Comparison of ENCODE assay signal across 8 cellular contexts in the genomic region with DNA sequence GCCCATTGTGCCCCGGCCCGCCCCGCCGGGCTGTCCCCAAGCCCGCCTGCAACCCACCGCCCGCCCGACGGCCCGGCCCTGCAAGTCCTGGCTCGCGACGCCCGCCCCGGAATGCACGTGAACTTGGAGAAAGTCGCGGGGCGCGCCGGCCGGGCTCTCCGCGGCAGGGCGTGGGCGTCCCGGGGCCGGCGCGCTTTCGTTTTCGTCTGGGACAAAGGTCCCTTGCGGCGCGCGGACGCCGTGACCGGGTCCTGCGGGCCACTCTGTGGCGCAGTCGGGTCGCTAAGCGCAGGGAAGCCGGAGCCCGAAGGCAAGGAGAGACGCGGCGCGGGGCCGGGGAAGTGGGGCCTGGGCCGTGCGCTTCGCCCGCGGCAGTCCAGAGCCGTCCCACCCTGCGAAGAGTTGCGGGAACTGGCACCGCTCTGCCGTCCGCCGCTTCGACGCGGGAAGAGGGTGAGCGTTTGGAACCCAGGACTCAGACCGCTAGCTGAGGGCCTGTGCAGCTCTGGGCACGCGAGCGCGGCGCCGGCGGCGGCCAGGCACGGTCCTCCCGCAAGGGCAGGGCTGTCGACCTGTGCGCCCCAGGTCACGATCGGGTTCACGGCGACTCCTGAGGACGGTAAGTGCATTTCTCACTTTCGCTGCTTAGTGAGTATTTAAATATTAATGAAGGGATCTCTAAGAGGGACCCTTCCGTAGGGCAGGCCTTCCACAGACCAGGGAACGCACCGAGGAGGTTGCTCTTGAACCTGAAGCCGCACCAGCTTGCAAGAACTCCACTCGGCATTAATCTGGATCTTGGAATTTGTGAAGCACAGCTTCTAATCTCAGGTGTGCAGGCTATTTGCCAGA.
DNase-seq lines count a peak whose midpoint lies in the region; FAIRE-seq and TF ChIP-seq lines count a peak whose summit lies in the region.

No MANE protein-coding gene starts in this region.

- H3K36me3 ChIP-seq in neural progenitor cell: no peaks in the 10 kb centered on the region

- H3K27ac Mint-ChIP-seq in neural progenitor cell: no peak overlapping the region

- no peak overlapping the region for H2AFZ ChIP-seq in neural progenitor cell (replicated peaks)

- H3K27ac ChIP-seq in neural progenitor cell: no peak overlapping the region

- H3K4me3 Mint-ChIP-seq in neural progenitor cell: peak overlapping the region; percentile 79

- H3K27me3 Mint-ChIP-seq in neural progenitor cell (ENCODE audit: insufficient read depth, low read depth): peaks cover 45% of the 10 kb centered on the region

- in situ Hi-C loops in KBM-7 (cut with MboI; ENCODE audit: low pct_unique_long_range_greater_than_20kb, low sequenced_read_pairs): no loop called here

- no peaks in the 10 kb centered on the region for H3K9me3 ChIP-seq in neural progenitor cell (ENCODE audit: low read depth)

- H3F3A ChIP-seq in neural progenitor cell (ENCODE audit: low read depth): peaks cover 25% of the 10 kb centered on the region

- peaks cover 98% of the 10 kb centered on the region for H3K27me3 ChIP-seq in neural progenitor cell

- TF ChIP-seq CTCF in fibroblast of the aortic adventitia (IDR thresholded peaks at IDR 0.05; ENCODE audit: insufficient read depth, low read length) (no peak), neural progenitor cell (IDR thresholded peaks at IDR 0.05) (no peak), D721Med (IDR thresholded peaks at IDR 0.05; ENCODE audit: insufficient read depth, missing control alignments) (no peak)

- H3K79me2 ChIP-seq in neural progenitor cell (ENCODE audit: low read depth): no peaks in the 10 kb centered on the region

- DNase-seq in GM12891 (ENCODE audit: insufficient read length, low spot score) (no peak), KBM-7 (peak; percentile 67), activated T-cell treated with anti-CD3 and anti-CD28 coated beads for 48 hours (ENCODE audit: low read depth) (peak; percentile 56), fibroblast of the aortic adventitia (ENCODE audit: low read depth) (peak; percentile 57), neural progenitor cell (ENCODE audit: low spot score) (peak; percentile 48), NCI-H128 (lab: John Stamatoyannopoulos, UW; ENCODE audit: unreplicated experiment) (no peak), D721Med (ENCODE audit: insufficient read length, low spot score) (no peak)
- no peak for DNase-seq in effector CD4-positive, alpha-beta T cell

- H3K4me1 Mint-ChIP-seq in neural progenitor cell: peaks cover 5% of the 10 kb centered on the region

- TF ChIP-seq POLR2A in GM12891 (IDR thresholded peaks at IDR 0.05; ENCODE audit: low read depth, low read length): no peak

- H4K20me1 ChIP-seq in neural progenitor cell (ENCODE audit: low read depth): peaks cover 38% of the 10 kb centered on the region

- FAIRE-seq in GM12891 (lab: Jason Lieb, UNC) (peak; percentile 69), D721Med (lab: Jason Lieb, UNC) (no peak)

- H3K36me3 Mint-ChIP-seq in neural progenitor cell: no peaks in the 10 kb centered on the region

- peak overlapping the region; percentile 64 for H3K4me2 ChIP-seq in neural progenitor cell

- no peak overlapping the region for H3K9ac ChIP-seq in neural progenitor cell

- H3K4me3 ChIP-seq in fibroblast of the aortic adventitia (ENCODE audit: low read depth, low read length) (peak overlapping the region; percentile 98), neural progenitor cell (peak overlapping the region; percentile 37)

- H3K9me3 Mint-ChIP-seq in neural progenitor cell: no peaks in the 10 kb centered on the region

- peaks cover 5% of the 10 kb centered on the region for H3K4me1 ChIP-seq in neural progenitor cell

TF ChIP-seq in GM12891, 5 proteins besides CTCF, POLR2A, EP300 and RAD21:
- TF ChIP-seq SPI1 (IDR thresholded peaks at IDR 0.05; ENCODE audit: low read depth, low read length) (no peak), POLR2AphosphoS5 (IDR thresholded peaks at IDR 0.05; ENCODE audit: low read depth, low read length) (no peak), POU2F2 (IDR thresholded peaks at IDR 0.05; ENCODE audit: low read depth, low read length) (no peak), TAF1 (IDR thresholded peaks at IDR 0.05; ENCODE audit: low read depth, low read length) (no peak), PAX5 (IDR thresholded peaks at IDR 0.05; ENCODE audit: insufficient read depth, low read length, severe bottlenecking) (no peak)

Comparison
In these comparisons a context has a peak if more than half of its experiments do, and no peak if none do; other contexts are left out.
1. DNase-seq: peak in KBM-7 (single experiment), activated T-cell treated with anti-CD3 and anti-CD28 coated beads for 48 hours (single experiment), fibroblast of the aortic adventitia (single experiment) and neural progenitor cell (single experiment); none in GM12891 (single experiment), effector CD4-positive, alpha-beta T cell (single experiment), NCI-H128 (single experiment) and D721Med (single experiment).